1 cellular context compared by ENCODE assay signal in genomic region chr11:124605719-124606118, GRCh38.
TF ChIP-seq lines count a peak whose summit lies in the region.

No MANE protein-coding gene starts in this region.

TF ChIP-seq in K562, 482 proteins besides CTCF, POLR2A, EP300 and RAD21:
- TF ChIP-seq SAFB (IDR thresholded peaks at IDR 0.05; ENCODE audit: borderline replicate concordance, low read depth, low read length), result no peak
- TF ChIP-seq ESRRA (IDR thresholded peaks at IDR 0.05; ENCODE audit: borderline replicate concordance, low read depth), result no peak
- 0 out of 2 replicates have a peak, but pooled peaks have one; percentile 23 for TF ChIP-seq ATF7 (IDR thresholded peaks at IDR 0.05)
- TF ChIP-seq ZKSCAN8 (CRISPR knock-in tag; IDR thresholded peaks at IDR 0.05), result peak; percentile 75; the same call in 1 of the 2 replicates
- no peak for TF ChIP-seq GATAD2B (IDR thresholded peaks at IDR 0.05; ENCODE audit: borderline replicate concordance)
- TF ChIP-seq XRCC3 (IDR thresholded peaks at IDR 0.05), result no peak
- TF ChIP-seq HMG20B (CRISPR knock-in tag; IDR thresholded peaks at IDR 0.05), result no peak
- no peak for TF ChIP-seq ZNF584 (CRISPR knock-in tag; IDR thresholded peaks at IDR 0.05; ENCODE audit: low read depth)
- no peak for TF ChIP-seq PPARD (CRISPR knock-in tag; IDR thresholded peaks at IDR 0.05)
- no peak for TF ChIP-seq CHD2 (IDR thresholded peaks at IDR 0.05; ENCODE audit: low read depth, low read length)
- TF ChIP-seq EWSR1 (IDR thresholded peaks at IDR 0.05; ENCODE audit: borderline replicate concordance, low read depth, partially characterized antibody), result no peak
- no peak for TF ChIP-seq CBX1 (IDR thresholded peaks at IDR 0.05; ENCODE audit: low read depth)
- TF ChIP-seq ZNF57 (CRISPR knock-in tag; IDR thresholded peaks at IDR 0.05), result no peak
- TF ChIP-seq DIDO1 (tag; IDR thresholded peaks at IDR 0.05; ENCODE audit: low read depth), result no peak
- TF ChIP-seq PYGO2 (tag; IDR thresholded peaks at IDR 0.05), result no peak
- no peak for TF ChIP-seq ZC3H11A (IDR thresholded peaks at IDR 0.05; ENCODE audit: low read depth, low read length)
- no peak for TF ChIP-seq FOXK1 (CRISPR knock-in tag; IDR thresholded peaks at IDR 0.05; ENCODE audit: borderline replicate concordance)
- TF ChIP-seq ZNF224 (CRISPR knock-in tag; IDR thresholded peaks at IDR 0.05), result no peak
- no peak for TF ChIP-seq ZNF695 (CRISPR knock-in tag; IDR thresholded peaks at IDR 0.05)
- no peak for TF ChIP-seq ZKSCAN1 (IDR thresholded peaks at IDR 0.05; ENCODE audit: low read depth, low read length)
- TF ChIP-seq ETV1 (tag; conservative IDR thresholded peaks at IDR 0.05; ENCODE audit: low read depth), result peak; percentile 32; the same call in 1 of the 2 replicates
- TF ChIP-seq, protein P1, sequence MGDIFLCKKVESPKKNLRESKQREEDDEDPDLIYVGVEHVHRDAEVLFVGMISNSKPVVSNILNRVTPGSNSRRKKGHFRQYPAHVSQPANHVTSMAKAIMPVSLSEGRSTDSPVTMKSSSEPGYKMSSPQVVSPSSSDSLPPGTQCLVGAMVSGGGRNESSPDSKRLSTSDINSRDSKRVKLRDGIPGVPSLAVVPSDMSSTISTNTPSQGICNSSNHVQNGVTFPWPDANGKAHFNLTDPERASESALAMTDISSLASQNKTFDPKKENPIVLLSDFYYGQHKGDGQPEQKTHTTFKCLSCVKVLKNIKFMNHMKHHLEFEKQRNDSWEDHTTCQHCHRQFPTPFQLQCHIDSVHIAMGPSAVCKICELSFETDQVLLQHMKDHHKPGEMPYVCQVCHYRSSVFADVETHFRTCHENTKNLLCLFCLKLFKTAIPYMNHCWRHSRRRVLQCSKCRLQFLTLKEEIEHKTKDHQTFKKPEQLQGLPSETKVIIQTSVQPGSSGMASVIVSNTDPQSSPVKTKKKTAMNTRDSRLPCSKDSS (IDR thresholded peaks at IDR 0.05; ENCODE audit: low read depth, partially characterized antibody), result no peak
- TF ChIP-seq, protein P2, sequence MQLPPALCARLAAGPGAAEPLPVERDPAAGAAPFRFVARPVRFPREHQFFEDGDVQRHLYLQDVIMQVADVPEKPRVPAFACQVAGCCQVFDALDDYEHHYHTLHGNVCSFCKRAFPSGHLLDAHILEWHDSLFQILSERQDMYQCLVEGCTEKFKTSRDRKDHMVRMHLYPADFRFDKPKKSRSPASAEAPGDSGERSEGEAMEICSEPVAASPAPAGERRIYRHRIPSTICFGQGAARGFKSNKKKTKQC (CRISPR knock-in tag; IDR thresholded peaks at IDR 0.05), result no peak
- TF ChIP-seq KDM5B (IDR thresholded peaks at IDR 0.05; ENCODE audit: insufficient replicate concordance, low read depth, low read length), result no peak
